26 cellular contexts compared by ENCODE assay signal in genomic region chr6:35065441-35065800, GRCh38.
"Had no signal": no experiment of that assay in that cellular context is flagged by ENCODE, and none has a peak within 500 bp of the region (broad histone marks: within the 10 kb centered on the region; RNA-seq: fewer than 3 reads in every experiment).

No MANE protein-coding gene starts in this region.

- H3K9me3 ChIP-seq: left lung, neutrophil, pancreas, right lobe of liver, thoracic aorta, upper lobe of left lung had no signal

- H3K4me3 ChIP-seq: coronary artery, left lung, pancreas, right lobe of liver, thoracic aorta, upper lobe of left lung had no signal

- H3K27me3 ChIP-seq: left lung, neutrophil, pancreas, right lobe of liver, upper lobe of left lung had no signal

- DNase-seq: activated CD4-positive, alpha-beta memory T cell treated with anti-CD3 and anti-CD28 coated beads for 36 hours; activated CD4-positive, alpha-beta T cell treated with anti-CD3 and anti-CD28 coated beads for 4 hours; activated CD4-positive, CD25-positive, alpha-beta regulatory T cell; activated effector memory CD4-positive, alpha-beta T cell treated with Interleukin-2 at 50 U/mL for 16 hours; activated naive CD4-positive, alpha-beta T cell treated with anti-CD3 and anti-CD28 coated beads for 36 hours; activated naive CD8-positive, alpha-beta T cell treated with anti-CD3 and anti-CD28 coated beads, Interleukin-2, amount 10 ng/mL, durations not matched to agents 7 days and 5 days; activated T-cell treated with anti-CD3 and anti-CD28 coated beads, Interleukin-2, amount 50 U/mL, for 72 hours; amniotic stem cell; cerebellar nuclear complex; foreskin fibroblast; hippocampal formation; kidney glomerular epithelial cell; left lung; midbrain; natural killer cell; pancreas; right lobe of liver; small intestine; stimulated activated CD4-positive, alpha-beta T cell treated with anti-CD3 and anti-CD28 coated beads, Interleukin-15, amount 100 ng/mL, for 24 hours; stimulated activated naive CD4-positive, alpha-beta T cell; upper lobe of left lung had no signal

- FAIRE-seq: bronchial epithelial cell, endometrium, pancreas, small intestine had no signal

- ATAC-seq: activated T-cell treated with anti-CD3 and anti-CD28 coated beads, Interleukin-2, amount 50 U/mL, for 72 hours; left lung; natural killer cell; right lobe of liver had no signal

- H3K4me1 ChIP-seq: pancreas, right lobe of liver had no signal

- H3K27ac ChIP-seq: left lung, neutrophil, pancreas, right lobe of liver had no signal
